Comparison of ENCODE assay signal across 14 cellular contexts in genomic region chr19:58355891-58356235, GRCh38. TPM values are rescaled to one million over a fixed set of nuclear protein-coding genes. Genes with fewer than 3 reads are reported as not detected.
DNase-seq lines count a peak whose midpoint lies in the region; ATAC-seq and TF ChIP-seq lines count a peak whose summit lies in the region.
"Had no signal": no experiment of that assay in that cellular context is flagged by ENCODE, and none has a peak within 500 bp of the region (broad histone marks: within the 10 kb centered on the region; RNA-seq: fewer than 3 reads in every experiment).

No MANE protein-coding gene starts in this region.

- no peaks in the 10 kb centered on the region for H3K9me3 Mint-ChIP-seq in CD4-positive, alpha-beta memory T cell
- H3K9me3 Mint-ChIP-seq in WTC11 = no peaks in the 10 kb centered on the region
- no peaks in the 10 kb centered on the region for H3K9me3 Mint-ChIP-seq in stimulated activated effector memory CD8-positive, alpha-beta T cell treated with anti-CD3 and anti-CD28 coated beads, Interleukin-12 subunit alpha, Interleukin-12 subunit beta, amount 100 ng/mL, for 72 hours

- peak overlapping the region in 7 of 8 donors; percentile 29 to 74 (median 61) for H3K4me3 Mint-ChIP-seq in CD4-positive, alpha-beta memory T cell
- H3K4me3 Mint-ChIP-seq in WTC11 = peak overlapping the region; percentile 8; the same call in 1 of the 2 replicates
- peak overlapping the region; percentile 43 for H3K4me3 Mint-ChIP-seq in stimulated activated effector memory CD8-positive, alpha-beta T cell treated with anti-CD3 and anti-CD28 coated beads, Interleukin-12 subunit alpha, Interleukin-12 subunit beta, amount 100 ng/mL, for 72 hours

- H3K27ac ChIP-seq in CD4-positive, alpha-beta memory T cell (ENCODE audit: low read depth, low read length) = no peak overlapping the region
- H3K27ac ChIP-seq in gastroesophageal sphincter (no peak overlapping the region), thyroid gland (no peak overlapping the region)
- H3K27ac ChIP-seq: hepatocyte, SJSA1 had no signal

- DNase-seq in CD4-positive, alpha-beta memory T cell = no peak
- DNase-seq in WTC11 (ENCODE audit: low spot score) = no peak
- peak; percentile 19 for DNase-seq in left ventricle myocardium superior
- DNase-seq in stimulated activated effector memory CD8-positive, alpha-beta T cell treated with anti-CD3 and anti-CD28 coated beads, Interleukin-12 subunit alpha, Interleukin-12 subunit beta, amount 100 ng/mL, for 72 hours (ENCODE audit: low spot score in 2 of 2) = no peak
- DNase-seq in NCI-H82 treated with DMSO at 0.1 percent for 48 hours (lab: John Stamatoyannopoulos, UW; ENCODE audit: unreplicated experiment) = no peak
- DNase-seq in thyroid gland = no peak
- DNase-seq: HCEC 1CT, NCI-H1436, NCI-H748 treated with DMSO at 0.1 percent for 48 hours, small intestine had no signal

- no peak for TF ChIP-seq CTCF in WTC11 (IDR thresholded peaks at IDR 0.05)
- TF ChIP-seq CTCF in gastroesophageal sphincter (IDR thresholded peaks at IDR 0.05) = no peak
- TF ChIP-seq CTCF in thyroid gland (IDR thresholded peaks at IDR 0.05) = no peak

- no peak for TF ChIP-seq POLR2A in gastroesophageal sphincter (IDR thresholded peaks at IDR 0.05)
- no peak for TF ChIP-seq POLR2A in thyroid gland (IDR thresholded peaks at IDR 0.05)

- no CpG with 5 or more reads among the region's 30 CpGs for WGBS in gastroesophageal sphincter (ENCODE audit: low coverage in 1 of 2), 2 donors
- WGBS in thyroid gland, 2 donors = 63% methylated on average over 21 of the region's 30 CpGs; no CpG with 5 or more reads in 1 of the 2 donors

- no peaks in the 10 kb centered on the region for H3K27me3 Mint-ChIP-seq in CD4-positive, alpha-beta memory T cell
- H3K27me3 Mint-ChIP-seq in WTC11 (ENCODE audit: low read depth) = peaks cover 9% of the 10 kb centered on the region

- no peaks in the 10 kb centered on the region for H3K36me3 ChIP-seq in CD4-positive, alpha-beta memory T cell (ENCODE audit: insufficient read depth, low read length)
- peaks cover 0 to 7% of the 10 kb centered on the region in 2 donors for H3K36me3 ChIP-seq in gastroesophageal sphincter
- H3K36me3 ChIP-seq in thyroid gland = no peaks in the 10 kb centered on the region

- ATAC-seq in WTC11 = no peak
- ATAC-seq in left ventricle myocardium superior = no peak
- ATAC-seq in stimulated activated effector memory CD8-positive, alpha-beta T cell treated with anti-CD3 and anti-CD28 coated beads, Interleukin-12 subunit alpha, Interleukin-12 subunit beta, amount 100 ng/mL, for 72 hours = no peak
- ATAC-seq in gastroesophageal sphincter = no peak
- ATAC-seq in GM19397 (IDR thresholded peaks at IDR 0.05; ENCODE audit: unreplicated experiment) = no peak

- POLR2A ChIA-PET in CD4-positive, alpha-beta memory T cell (lab: Charles Lee; ENCODE audit: partially characterized antibody) = interaction anchor here (1.1 to 2.2 kb wide), 8 partner anchors 9 to 587 kb away, joined by 3 to 22 read pairs (median 4); partner anchors contain the start of genes ZNF584 and ZNF586
- POLR2A ChIA-PET in WTC11 (lab: Charles Lee) = no interaction called here

- CTCF ChIA-PET in CD4-positive, alpha-beta memory T cell (lab: Charles Lee; ENCODE audit: partially characterized antibody) = no interaction called here
- CTCF ChIA-PET in WTC11 (lab: Charles Lee) = interaction anchor here (0.9 to 1.0 kb wide), 2 partner anchors 17 to 26 kb away, joined by 3 to 4 read pairs; no protein-coding TSS in a partner anchor

- H3K9me3 ChIP-seq in CD4-positive, alpha-beta memory T cell (ENCODE audit: control insufficient read depth in 1 of 2, low read length in 2 of 2) = no peaks in the 10 kb centered on the region
- H3K9me3 ChIP-seq in gastroesophageal sphincter (peaks cover 0 to 9% (median 0%) of the 10 kb centered on the region in 3 donors), thyroid gland (no peaks in the 10 kb centered on the region)

- no peaks in the 10 kb centered on the region for H3K27me3 ChIP-seq in CD4-positive, alpha-beta memory T cell (ENCODE audit: insufficient read depth, low read length)
- H3K27me3 ChIP-seq in gastroesophageal sphincter (peaks cover 72% of the 10 kb centered on the region), thyroid gland (no peaks in the 10 kb centered on the region)
- H3K27me3 ChIP-seq: hepatocyte had no signal

- no peak overlapping the region for H3K27ac Mint-ChIP-seq in CD4-positive, alpha-beta memory T cell
- H3K27ac Mint-ChIP-seq in WTC11 = no peak overlapping the region
- no peak overlapping the region for H3K27ac Mint-ChIP-seq in stimulated activated effector memory CD8-positive, alpha-beta T cell treated with anti-CD3 and anti-CD28 coated beads, Interleukin-12 subunit alpha, Interleukin-12 subunit beta, amount 100 ng/mL, for 72 hours

- H3K4me3 ChIP-seq in CD4-positive, alpha-beta memory T cell (ENCODE audit: low read length in 2 of 2) = peak overlapping the region in 1 of 2 donors; percentile 47
- H3K4me3 ChIP-seq in gastroesophageal sphincter = peak overlapping the region in 1 of 2 donors; percentile 38
- no peak overlapping the region for H3K4me3 ChIP-seq in thyroid gland (replicated peaks in 1 of 3)
- H3K4me3 ChIP-seq: hepatocyte, SJSA1 had no signal

- peaks cover 18% of the 10 kb centered on the region for H3K4me1 ChIP-seq in CD4-positive, alpha-beta memory T cell (ENCODE audit: insufficient read depth, low read length)
- H3K4me1 ChIP-seq in gastroesophageal sphincter = peaks cover 0 to 22% (median 2%) of the 10 kb centered on the region in 3 donors
- H3K4me1 ChIP-seq in thyroid gland = no peaks in the 10 kb centered on the region

- intact Hi-C loops in CD4-positive, alpha-beta memory T cell (cut with micrococcal nuclease) = no loop called here
- intact Hi-C loops in left ventricle myocardium superior (cut with micrococcal nuclease) (no loop called here), thyroid gland (cut with DNase I) (no loop called here)

- H3K36me3 Mint-ChIP-seq in CD4-positive, alpha-beta memory T cell = no peaks in the 10 kb centered on the region
- no peaks in the 10 kb centered on the region for H3K36me3 Mint-ChIP-seq in WTC11
- peaks cover 10% of the 10 kb centered on the region for H3K36me3 Mint-ChIP-seq in stimulated activated effector memory CD8-positive, alpha-beta T cell treated with anti-CD3 and anti-CD28 coated beads, Interleukin-12 subunit alpha, Interleukin-12 subunit beta, amount 100 ng/mL, for 72 hours

- TF ChIP-seq EP300 in gastroesophageal sphincter (IDR thresholded peaks at IDR 0.05) = no peak

- peaks cover 0 to 25% (median 7%) of the 10 kb centered on the region in 4 donors for H3K4me1 Mint-ChIP-seq in CD4-positive, alpha-beta memory T cell
- H3K4me1 Mint-ChIP-seq in WTC11 = peaks cover 4% of the 10 kb centered on the region; the same call in 1 of the 2 replicates
- H3K4me1 Mint-ChIP-seq in stimulated activated effector memory CD8-positive, alpha-beta T cell treated with anti-CD3 and anti-CD28 coated beads, Interleukin-12 subunit alpha, Interleukin-12 subunit beta, amount 100 ng/mL, for 72 hours = peaks cover 11% of the 10 kb centered on the region

TF ChIP-seq in WTC11, 78 proteins besides CTCF, POLR2A, EP300 and RAD21 (continues in another document):
- TF ChIP-seq ZNF317 (CRISPR knock-in tag; IDR thresholded peaks at IDR 0.05; ENCODE audit: borderline replicate concordance, low read depth) (no peak), RORB (CRISPR knock-in tag; IDR thresholded peaks at IDR 0.05) (no peak), ATF1 (CRISPR knock-in tag; IDR thresholded peaks at IDR 0.05) (no peak), CBFB (CRISPR knock-in tag; IDR thresholded peaks at IDR 0.05; ENCODE audit: low read depth) (no peak), FOXK1 (CRISPR knock-in tag; IDR thresholded peaks at IDR 0.05) (no peak)

RNA-seq across cellular contexts. Expression of gene A1BG, which starts 2.6 kb away (rescaled TPM):
- total RNA-seq in CD4-positive, alpha-beta memory T cell = 10 to 100 TPM; 15.8 to 19.0 TPM
- 10 to 100 TPM; 44.7 to 47.9 TPM for polyA plus RNA-seq in CD4-positive, alpha-beta memory T cell
- total RNA-seq in WTC11 (2021) (22.6 to 24.3 TPM (median 23.4 TPM) in 3 replicates), left ventricle myocardium superior (5.7 TPM), gastroesophageal sphincter (10 to 100 TPM in 1 of 4 donors, 1 to 10 TPM in 3; 2.3 to 20.7 (median 7.5) TPM), thyroid gland (10 to 100 TPM in 1 of 4 donors, 1 to 10 TPM in 2, under 1 TPM in 1; 0.50 to 14.9 (median 3.4) TPM)

RNA-seq across cellular contexts. Expression of gene ZNF497, which starts 6.7 kb away (rescaled TPM):
- 1 to 10 TPM; 1.7 to 2.0 TPM for total RNA-seq in CD4-positive, alpha-beta memory T cell
- 1 to 10 TPM in 1 of 2 donors, under 1 TPM in 1; 0.46 to 1.2 TPM for polyA plus RNA-seq in CD4-positive, alpha-beta memory T cell
- total RNA-seq in WTC11 (2021) = 1.7 to 2.1 TPM (median 2.0 TPM) in 3 replicates
- total RNA-seq in left ventricle myocardium superior = 0.55 TPM
- 1 to 10 TPM in 3 of 4 donors, under 1 TPM in 1; 0.77 to 2.2 (median 1.6) TPM for total RNA-seq in gastroesophageal sphincter
- 10 to 100 TPM in 1 of 4 donors, 1 to 10 TPM in 3; 7.1 to 16.2 (median 8.1) TPM for total RNA-seq in thyroid gland

RNA-seq across cellular contexts. Expression of gene ZNF837, which starts 25.0 kb away (rescaled TPM):
- total RNA-seq in CD4-positive, alpha-beta memory T cell = 1 to 10 TPM; 3.4 to 3.5 TPM
- 1 to 10 TPM; 3.8 to 4.6 TPM for polyA plus RNA-seq in CD4-positive, alpha-beta memory T cell
- total RNA-seq in WTC11 (2021) (3.4 to 4.9 TPM (median 4.6 TPM) in 3 replicates), left ventricle myocardium superior (0.37 TPM), gastroesophageal sphincter (1 to 10 TPM in 3 of 4 donors, under 1 TPM in 1; 0.99 to 3.7 (median 2.4) TPM), thyroid gland (10 to 100 TPM in 3 of 4 donors, 1 to 10 TPM in 1; 6.3 to 16.4 (median 15.1) TPM)

RNA-seq across cellular contexts. Expression of gene ZSCAN22, which starts 29.1 kb away (rescaled TPM):
- total RNA-seq in CD4-positive, alpha-beta memory T cell = 1 to 10 TPM; 5.0 to 5.3 TPM
- polyA plus RNA-seq in CD4-positive, alpha-beta memory T cell = 1 to 10 TPM in 1 of 2 donors, under 1 TPM in 1; 0.36 to 3.5 TPM
- total RNA-seq in WTC11 (2021) (3.2 TPM in 3 replicates), left ventricle myocardium superior (1.5 TPM), gastroesophageal sphincter (1 to 10 TPM; 2.4 to 4.8 (median 2.9) TPM), thyroid gland (1 to 10 TPM; 3.0 to 4.5 (median 4.2) TPM)

RNA-seq across cellular contexts. Expression of gene RPS5, which starts 31.2 kb away (rescaled TPM):
- 1,000 to 10,000 TPM; 1,267 to 1,360 TPM for total RNA-seq in CD4-positive, alpha-beta memory T cell
- polyA plus RNA-seq in CD4-positive, alpha-beta memory T cell = 1,000 to 10,000 TPM; 1,172 to 1,304 TPM
- total RNA-seq in WTC11 (2021) = 1,498 to 1,502 TPM (median 1,501 TPM) in 3 replicates
- total RNA-seq in left ventricle myocardium superior = 483 TPM
- total RNA-seq in gastroesophageal sphincter = 1,000 to 10,000 TPM in 3 of 4 donors, 100 to 1,000 TPM in 1; 841 to 2,040 (median 1,635) TPM
- 1,000 to 10,000 TPM; 1,209 to 2,449 (median 1,340) TPM for total RNA-seq in thyroid gland

Comparison
In these comparisons a context has a peak if more than half of its experiments do, and no peak if none do; other contexts are left out.
1. H3K4me3 Mint-ChIP-seq: peak in every context shown above with its lines; median percentile 61 in CD4-positive, alpha-beta memory T cell; 43 in stimulated activated effector memory CD8-positive, alpha-beta T cell treated with anti-CD3 and anti-CD28 coated beads, Interleukin-12 subunit alpha, Interleukin-12 subunit beta, amount 100 ng/mL, for 72 hours; 8 in WTC11.